In genomic region chr11:57432714-57433163, GRCh38 we compare ENCODE assay signal across 9 cellular contexts. TPM values are rescaled to one million over a fixed set of nuclear protein-coding genes. Genes with fewer than 3 reads are reported as not detected.
DNase-seq lines count a peak whose midpoint lies in the region; ATAC-seq lines count a peak whose summit lies in the region.
"Had no signal": no experiment of that assay in that cellular context is flagged by ENCODE, and none has a peak within 500 bp of the region (broad histone marks: within the 10 kb centered on the region; RNA-seq: fewer than 3 reads in every experiment).

No MANE protein-coding gene starts in this region.

- no peak overlapping the region for H3K4ac ChIP-seq in trophoblast cell (ENCODE audit: low read depth, low read length)

- no peak overlapping the region for H3K14ac ChIP-seq in trophoblast cell (ENCODE audit: low read length)

- no peak overlapping the region for H2BK5ac ChIP-seq in trophoblast cell (ENCODE audit: low read depth, low read length, poor library complexity)

- H3K4me3 ChIP-seq in MG63 (no peak overlapping the region), trophoblast cell (ENCODE audit: low read depth, low read length) (no peak overlapping the region)

- no peak overlapping the region for H2BK12ac ChIP-seq in trophoblast cell (ENCODE audit: low read length)

- H4K91ac ChIP-seq in trophoblast cell (ENCODE audit: low read depth, low read length), result no peak overlapping the region

- H2AK5ac ChIP-seq in trophoblast cell (ENCODE audit: low read length), result no peak overlapping the region

- no peak overlapping the region for H4K8ac ChIP-seq in trophoblast cell (ENCODE audit: low read depth, low read length)

- H3K36me3 ChIP-seq in MG63, result no peaks in the 10 kb centered on the region
- H3K36me3 ChIP-seq in trophoblast cell (ENCODE audit: control insufficient read depth in 1 of 2, insufficient read depth in 2 of 2, low read length in 2 of 2), result no peaks in the 10 kb centered on the region

- no peaks in the 10 kb centered on the region for H3K27me3 ChIP-seq in MG63
- peaks cover 3% of the 10 kb centered on the region for H3K27me3 ChIP-seq in trophoblast cell (ENCODE audit: insufficient read depth, low read length)

- no peak overlapping the region for H2AFZ ChIP-seq in trophoblast cell (ENCODE audit: insufficient read depth, low read length, poor library complexity)

- H3K79me1 ChIP-seq in trophoblast cell (ENCODE audit: low read length), result no peaks in the 10 kb centered on the region

- peak; percentile 41 for ATAC-seq in GM18909 (IDR thresholded peaks at IDR 0.05; ENCODE audit: poor library complexity, unreplicated experiment)

- no peak overlapping the region for H3K27ac ChIP-seq in trophoblast cell (ENCODE audit: low read depth, low read length)

- no peak overlapping the region for H3K4me2 ChIP-seq in trophoblast cell (ENCODE audit: low read length)

- WGBS in trophoblast cell (ENCODE audit: extremely low coverage, insufficient coverage, insufficient read length), result no CpG with 5 or more reads among the region's 7 CpGs

- no peak overlapping the region for H3K18ac ChIP-seq in trophoblast cell (ENCODE audit: low read length)

- H3K4me1 ChIP-seq in trophoblast cell (ENCODE audit: control insufficient read depth in 1 of 2, insufficient read depth in 2 of 2, low read length in 2 of 2), result peaks cover 2 to 7% of the 10 kb centered on the region in 2 experiments

- H3K79me2 ChIP-seq in trophoblast cell (ENCODE audit: control insufficient read depth, insufficient read depth, low read length, poor library complexity), result no peaks in the 10 kb centered on the region

- DNase-seq in MG63 (peak; percentile 38), astrocyte of the hippocampus (ENCODE audit: low read depth, low spot score) (peak; percentile 68), trophoblast cell (peak; percentile 62 to 65), NCI-H187 treated with DMSO at 0.1 percent for 48 hours (lab: John Stamatoyannopoulos, UW) (no peak), G401 (ENCODE audit: low spot score) (no peak), NCI-H2227 (lab: John Stamatoyannopoulos, UW; ENCODE audit: unreplicated experiment) (no peak), hippocampal formation (lab: John Stamatoyannopoulos, UW) (no peak)
- DNase-seq: NCI-H446 treated with DMSO at 0.1 percent for 48 hours had no signal

- H2BK120ac ChIP-seq in trophoblast cell (ENCODE audit: insufficient read depth, low read length, poor library complexity), result no peak overlapping the region

- no peak overlapping the region for H4K12ac ChIP-seq in trophoblast cell (ENCODE audit: low read depth, low read length)

- H3K9me3 ChIP-seq in MG63, result no peaks in the 10 kb centered on the region
- H3K9me3 ChIP-seq in trophoblast cell (ENCODE audit: insufficient read depth, low read depth, low read length), result no peaks in the 10 kb centered on the region

- no peak overlapping the region for H3K23ac ChIP-seq in trophoblast cell (ENCODE audit: low read length)

- H3K9ac ChIP-seq in trophoblast cell (ENCODE audit: low read length), result no peak overlapping the region

- in situ Hi-C loops in G401 (cut with HindIII; ENCODE audit: low sequenced_read_pairs), result no loop called here

RNA-seq across cellular contexts. Expression of gene SLC43A3, which starts 5.8 kb away (rescaled TPM):
- 73.1 and 84.3 TPM in 2 replicates for total RNA-seq in MG63 (2014; rRNA removed; shearing (Covaris generic); ENCODE audit: low replicate concordance)
- polyA plus RNA-seq in trophoblast cell (2013), result 3.7 and 4.0 TPM in 2 replicates
- not detected in 2 replicates for total RNA-seq in G401 (2014; rRNA removed; shearing (Covaris generic))

RNA-seq across cellular contexts. Expression of gene RTN4RL2, which starts 27.6 kb away (rescaled TPM):
- 0.03 and 1.6 TPM in 2 replicates for total RNA-seq in MG63 (2014; rRNA removed; shearing (Covaris generic); ENCODE audit: low replicate concordance)
- polyA plus RNA-seq in trophoblast cell (2013), result 0.12 and 0.16 TPM in 2 replicates
- 2.9 TPM in 1 of 2 replicates, not detected in the other for total RNA-seq in G401 (2014; rRNA removed; shearing (Covaris generic))

RNA-seq across cellular contexts. Expression of gene PRG2, which starts 42.3 kb away (rescaled TPM):
- total RNA-seq in MG63 (2014; rRNA removed; shearing (Covaris generic); ENCODE audit: low replicate concordance), result 1.0 TPM in 1 of 2 replicates, not detected in the other
- polyA plus RNA-seq in trophoblast cell (2013), result 0.04 and 0.11 TPM in 2 replicates
- not detected in 2 replicates for total RNA-seq in G401 (2014; rRNA removed; shearing (Covaris generic))

RNA-seq across cellular contexts. Expression of gene PRG3, which starts 51.8 kb away (rescaled TPM):
- not detected in 2 replicates for total RNA-seq in MG63 (2014; rRNA removed; shearing (Covaris generic); ENCODE audit: low replicate concordance)
- polyA plus RNA-seq in trophoblast cell (2013), result not detected in 2 replicates
- not detected in 2 replicates for total RNA-seq in G401 (2014; rRNA removed; shearing (Covaris generic))

Comparison
In these comparisons a context has a peak if more than half of its experiments do, and no peak if none do; other contexts are left out.
1. DNase-seq: peak in MG63 (single experiment), astrocyte of the hippocampus (single experiment) and trophoblast cell (2 of 2); none in NCI-H187 treated with DMSO at 0.1 percent for 48 hours (single experiment), G401 (single experiment), NCI-H2227 (single experiment) and hippocampal formation (0 of 2).
2. RNA of gene SLC43A3, which starts 5.8 kb away (total RNA-seq): 73.1 to 84.3 TPM in MG63; not detected in G401; every median in the first group is over 10 times any median in the second.